ENCODE assay signal across 8 cellular contexts in genomic region chr12:51023625-51024395, GRCh38. TPM values are rescaled to one million over a fixed set of nuclear protein-coding genes. Genes with fewer than 3 reads are reported as not detected.
DNase-seq lines count a peak whose midpoint lies in the region; ATAC-seq and TF ChIP-seq lines count a peak whose summit lies in the region.

No MANE protein-coding gene starts in this region.

- DNase-seq in DND-41 (no peak), RWPE1 (ENCODE audit: low spot score) (no peak), erythroblast (lab: John Stamatoyannopoulos, UW) (peak; percentile 36 to 49), psoas muscle (no peak), DMS153 (lab: John Stamatoyannopoulos, UW) (no peak), NCI-H1436 (lab: John Stamatoyannopoulos, UW) (no peak), GOT3 (lab: John Stamatoyannopoulos, UW) (no peak)

- H3K27ac ChIP-seq in DND-41 (ENCODE audit: low read length) (peak overlapping the region; percentile 81), RWPE1 (peak overlapping the region; percentile 94), psoas muscle (peak overlapping the region; percentile 90)

- peak overlapping the region; percentile 81; the same call in 1 of the 2 replicates for H3K9ac ChIP-seq in DND-41 (ENCODE audit: low read depth, low read length)

- TF ChIP-seq CTCF in DND-41 (IDR thresholded peaks at IDR 0.05; ENCODE audit: borderline replicate concordance, extremely low read depth, low read length, poor library complexity, severe bottlenecking), result no peak
- no peak for TF ChIP-seq CTCF in RWPE1 (conservative IDR thresholded peaks at IDR 0.05; ENCODE audit: low read depth)
- TF ChIP-seq CTCF in psoas muscle (IDR thresholded peaks at IDR 0.05), result no peak

- ATAC-seq in DND-41 (ENCODE audit: insufficient read depth, low read depth), result no peak
- ATAC-seq in psoas muscle, result no peak
- no peak for ATAC-seq in HG03108 (IDR thresholded peaks at IDR 0.05; ENCODE audit: unreplicated experiment)

- peak overlapping the region; percentile 74 for H3K4me2 ChIP-seq in DND-41 (ENCODE audit: insufficient read depth, low read length)

- peak overlapping the region in 1 of 2 experiments; percentile 73; a peak in 1 of 4 replicates for H3K4me3 ChIP-seq in DND-41 (ENCODE audit: low read depth in 1 of 2, low read length in 2 of 2)
- peak overlapping the region; percentile 72 for H3K4me3 ChIP-seq in psoas muscle

- peaks cover 82% of the 10 kb centered on the region for H3K4me1 ChIP-seq in DND-41 (ENCODE audit: insufficient read depth, low read length)
- peaks cover 28% of the 10 kb centered on the region for H3K4me1 ChIP-seq in psoas muscle

- H3K9me3 ChIP-seq in DND-41 (ENCODE audit: insufficient read depth, low read length, severe bottlenecking) (no peaks in the 10 kb centered on the region), psoas muscle (no peaks in the 10 kb centered on the region)

- H3K27me3 ChIP-seq in DND-41 (ENCODE audit: insufficient read depth, low read length, poor library complexity), result no peaks in the 10 kb centered on the region
- H3K27me3 ChIP-seq in psoas muscle (ENCODE audit: insufficient read depth in 3 of 3, low read length in 2 of 3), result no peaks in the 10 kb centered on the region

- H3K79me2 ChIP-seq in DND-41 (ENCODE audit: insufficient read depth, low read length), result peaks cover 78% of the 10 kb centered on the region

- POLR2A ChIA-PET in RWPE1 (lab: Yijun Ruan, JAX; ENCODE audit: low non-redundant PET), result no interaction called here

- H3K36me3 ChIP-seq in DND-41 (ENCODE audit: insufficient read depth, low read length), result peaks cover 5% of the 10 kb centered on the region; the same call in 1 of the 2 replicates
- no peaks in the 10 kb centered on the region for H3K36me3 ChIP-seq in psoas muscle (ENCODE audit: insufficient read depth in 1 of 2, low read depth in 1 of 2)

- 40 to 56% (median 52%) methylated on average over 4 of the region's 4 CpGs for WGBS in psoas muscle, 3 donors

- H4K20me1 ChIP-seq in DND-41 (ENCODE audit: insufficient read depth, low read length), result peaks cover 2% of the 10 kb centered on the region; the same call in 1 of the 2 replicates

- no peak for TF ChIP-seq POLR2A in erythroblast (IDR thresholded peaks at IDR 0.05; ENCODE audit: low read length)

- intact Hi-C loops in psoas muscle (cut with DNase I), result no loop called here

- CTCF ChIA-PET in RWPE1 (lab: Yijun Ruan, JAX), result interaction anchor here (1.0 kb wide), 1 partner anchor 25 kb away, joined by 3 read pairs; no protein-coding TSS in a partner anchor

- no peak overlapping the region for H2AFZ ChIP-seq in DND-41 (ENCODE audit: low read depth, low read length)

RNA-seq across cellular contexts. Expression of gene SLC11A2, which starts 2.4 kb away (rescaled TPM):
- 10 to 100 TPM; 15.7 to 55.3 (median 36.6) TPM for total RNA-seq in psoas muscle
- polyA plus RNA-seq in psoas muscle, result 10 to 100 TPM; 18.8 to 40.2 (median 26.1) TPM

RNA-seq across cellular contexts. Expression of gene LETMD1, which starts 24.3 kb away (rescaled TPM):
- 10 to 100 TPM; 22.2 to 29.5 (median 28.3) TPM for total RNA-seq in psoas muscle
- 10 to 100 TPM; 17.4 to 41.5 (median 24.9) TPM for polyA plus RNA-seq in psoas muscle

RNA-seq across cellular contexts. Expression of gene CSRNP2, which starts 59.6 kb away (rescaled TPM):
- total RNA-seq in psoas muscle, result 10 to 100 TPM; 17.8 to 26.6 (median 18.5) TPM
- polyA plus RNA-seq in psoas muscle, result 10 to 100 TPM in 2 of 3 donors, 1 to 10 TPM in 1; 9.2 to 50.5 (median 11.9) TPM

Comparison
In these comparisons a context has a peak if more than half of its experiments do, and no peak if none do; other contexts are left out.
1. DNase-seq: peak in erythroblast (2 of 2); none in DND-41 (single experiment), RWPE1 (single experiment), psoas muscle (0 of 2), DMS153 (single experiment), NCI-H1436 (single experiment) and GOT3 (single experiment).
2. Peak in every context shown above with its lines, with median percentiles within 50 percentile points of each other: H3K27ac ChIP-seq.